23 cellular contexts compared by ENCODE assay signal in the genomic region with DNA sequence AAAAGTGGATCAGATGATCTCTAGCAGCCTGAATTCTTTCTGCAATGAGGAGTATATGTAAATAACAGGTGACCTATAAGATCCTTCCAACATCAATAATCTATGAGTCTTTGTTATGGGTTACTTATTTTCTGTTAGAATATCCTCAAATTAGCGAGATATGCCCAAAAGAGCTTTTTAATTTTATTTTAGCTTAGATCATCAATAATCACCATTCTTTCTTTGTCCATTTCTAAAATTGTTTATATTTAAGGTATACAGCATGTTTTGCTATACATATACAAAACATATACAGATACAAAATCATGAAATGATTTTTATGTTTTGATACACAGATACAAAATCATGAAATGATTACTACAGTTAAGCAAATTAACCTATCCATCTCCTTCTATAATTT.
"Had no signal": no experiment of that assay in that cellular context is flagged by ENCODE, and none has a peak within 500 bp of the region (broad histone marks: within the 10 kb centered on the region; RNA-seq: fewer than 3 reads in every experiment).

No MANE protein-coding gene starts in this region.

- H3K27me3 ChIP-seq: dorsolateral prefrontal cortex, heart left ventricle, pancreas, suprapubic skin, thyroid gland, uterus had no signal

- ATAC-seq: left lobe of liver; lower lobe of right lung; pancreas; stimulated activated naive CD8-positive, alpha-beta T cell treated with anti-CD3 and anti-CD28 coated beads, Interleukin-15, Interleukin-2, amounts not matched to agents 100 U/mL and 50 U/mL, for 24 hours had no signal

- DNase-seq: cortex of kidney; dorsolateral prefrontal cortex; effector CD8-positive, alpha-beta T cell; heart left ventricle; hypothalamus; kidney glomerular epithelial cell; lower lobe of right lung; mesendoderm; naive B cell; occipital lobe; pancreas; stimulated activated CD4-positive, alpha-beta T cell treated with anti-CD3 and anti-CD28 coated beads, Interleukin-2, amount 100 ng/mL, for 48 hours; stimulated activated naive CD8-positive, alpha-beta T cell treated with anti-CD3 and anti-CD28 coated beads, Interleukin-15, Interleukin-2, amounts not matched to agents 100 U/mL and 50 U/mL, for 24 hours; thyroid gland; uterus had no signal

- H3K4me3 Mint-ChIP-seq: naive B cell, nephron, type B pancreatic cell had no signal

- FAIRE-seq: frontal cortex, islet of Langerhans, pancreas had no signal

- H3K27me3 Mint-ChIP-seq: naive B cell, progenitor cell of endocrine pancreas, type B pancreatic cell had no signal

- H3K4me1 ChIP-seq: pancreas, uterus had no signal

- H3K27ac Mint-ChIP-seq: nephron, progenitor cell of endocrine pancreas, type B pancreatic cell had no signal

- H3K4me1 Mint-ChIP-seq: nephron had no signal

- H3K27ac ChIP-seq: dorsolateral prefrontal cortex, lower lobe of right lung, pancreas, suprapubic skin, thyroid gland, uterus had no signal

- H3K9me3 Mint-ChIP-seq: naive B cell, nephron, type B pancreatic cell had no signal

- H3K36me3 ChIP-seq: heart left ventricle, lower lobe of right lung, pancreas, suprapubic skin, thyroid gland, uterus had no signal

- H3K4me3 ChIP-seq: dorsolateral prefrontal cortex, heart left ventricle, lower lobe of right lung, pancreas, smooth muscle cell, suprapubic skin, thyroid gland, uterus had no signal

- H3K36me3 Mint-ChIP-seq: type B pancreatic cell had no signal

- H3K9me3 ChIP-seq: heart left ventricle, lower lobe of right lung, pancreas, suprapubic skin, thyroid gland, uterus had no signal

- H3K4me2 ChIP-seq: smooth muscle cell had no signal
